12 cellular contexts compared by ENCODE assay signal in the genomic region with DNA sequence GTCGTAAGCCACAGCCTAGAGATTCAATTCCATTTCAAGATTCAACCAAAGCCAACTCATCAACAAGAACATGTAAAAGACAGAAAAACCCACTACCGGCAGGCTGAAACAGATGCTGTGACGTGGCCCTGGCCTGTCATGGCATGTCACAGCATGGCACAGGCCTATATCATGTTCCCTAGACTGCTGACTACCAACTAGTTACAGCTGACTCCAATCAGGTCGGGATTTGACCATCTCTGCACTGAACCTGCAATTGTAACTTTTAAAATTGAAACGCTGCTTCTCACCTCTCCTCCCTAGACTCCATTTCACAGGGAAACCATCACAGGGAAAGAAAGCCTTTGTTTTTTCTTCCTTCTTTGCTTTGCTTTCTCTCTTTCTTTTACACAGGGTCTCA. TPM values are rescaled to one million over a fixed set of nuclear protein-coding genes. Genes with fewer than 3 reads are reported as not detected.
DNase-seq lines count a peak whose midpoint lies in the region; ATAC-seq and TF ChIP-seq lines count a peak whose summit lies in the region.
"Not testable (repeated sequence)": the region's sequence is repeated elsewhere in the genome, so short reads cannot be mapped to it uniquely, and the experiment has no call there.
"Had no signal": no experiment of that assay in that cellular context is flagged by ENCODE, and none has a peak within 500 bp of the region (broad histone marks: within the 10 kb centered on the region; RNA-seq: fewer than 3 reads in every experiment).

No MANE protein-coding gene starts in this region.

- H3K4me1 ChIP-seq in CD4-positive, alpha-beta memory T cell (ENCODE audit: insufficient read depth, low read length): not testable (repeated sequence)
- H3K4me1 ChIP-seq in PC-3 (ENCODE audit: insufficient read depth, low read length): peaks cover 57% of the 10 kb centered on the region
- peaks cover 19% of the 10 kb centered on the region for H3K4me1 ChIP-seq in foreskin keratinocyte

- not testable (repeated sequence) for H3K4me3 ChIP-seq in CD4-positive, alpha-beta memory T cell (ENCODE audit: low read length in 2 of 2); PC-3 (ENCODE audit: low read length)

- not testable (repeated sequence) for H3K36me3 Mint-ChIP-seq in CD4-positive, alpha-beta memory T cell; T-helper 17 cell (ENCODE audit: low read depth); activated naive CD8-positive, alpha-beta T cell treated with anti-CD3 and anti-CD28 coated beads for 36 hours; chondrocyte (ENCODE audit: low read depth)
- peaks cover 0 to 11% (median 2%) of the 10 kb centered on the region in 3 donors for H3K36me3 Mint-ChIP-seq in naive thymus-derived CD8-positive, alpha-beta T cell

- H3K79me2 ChIP-seq in PC-3 (ENCODE audit: low read length): not testable (repeated sequence)

- H3K27ac ChIP-seq in CD4-positive, alpha-beta memory T cell (ENCODE audit: low read depth, low read length): not testable (repeated sequence)
- H3K27ac ChIP-seq in PC-3 (ENCODE audit: low read length) (peak overlapping the region; percentile 99), foreskin keratinocyte (peak overlapping the region; percentile 33)

- H2AFZ ChIP-seq in PC-3 (ENCODE audit: low read length): not testable (repeated sequence)

- H3K4me2 ChIP-seq in PC-3 (ENCODE audit: low read length): not testable (repeated sequence)

- TF ChIP-seq CTCF in PC-3 (conservative IDR thresholded peaks at IDR 0.05; ENCODE audit: low read depth, low read length); chondrocyte (IDR thresholded peaks at IDR 0.05); foreskin keratinocyte (conservative IDR thresholded peaks at IDR 0.05): not testable (repeated sequence)

- peaks cover 0 to 12% of the 10 kb centered on the region in 2 donors for H3K27me3 Mint-ChIP-seq in CD4-positive, alpha-beta memory T cell
- H3K27me3 Mint-ChIP-seq in T-helper 17 cell: peaks cover 18% of the 10 kb centered on the region
- not testable (repeated sequence) for H3K27me3 Mint-ChIP-seq in activated naive CD8-positive, alpha-beta T cell treated with anti-CD3 and anti-CD28 coated beads for 36 hours; chondrocyte (ENCODE audit: low read depth)
- H3K27me3 Mint-ChIP-seq in naive thymus-derived CD8-positive, alpha-beta T cell: peaks cover 0 to 10% (median 0%) of the 10 kb centered on the region in 5 donors

- not testable (repeated sequence) for H3K36me3 ChIP-seq in CD4-positive, alpha-beta memory T cell (ENCODE audit: insufficient read depth, low read length); PC-3 (ENCODE audit: low read depth, low read length)

- peaks cover 0 to 13% (median 6%) of the 10 kb centered on the region in 8 donors for H3K9me3 Mint-ChIP-seq in CD4-positive, alpha-beta memory T cell
- H3K9me3 Mint-ChIP-seq in activated naive CD8-positive, alpha-beta T cell treated with anti-CD3 and anti-CD28 coated beads for 36 hours: peaks cover 11% of the 10 kb centered on the region
- H3K9me3 Mint-ChIP-seq in chondrocyte (ENCODE audit: low read depth): not testable (repeated sequence)
- peaks cover 0 to 29% (median 6%) of the 10 kb centered on the region in 9 donors for H3K9me3 Mint-ChIP-seq in naive thymus-derived CD8-positive, alpha-beta T cell

- not testable (repeated sequence) for H4K20me1 ChIP-seq in PC-3 (ENCODE audit: low read length)

- H3K9ac ChIP-seq in PC-3 (ENCODE audit: low read length): not testable (repeated sequence)

- not testable (repeated sequence) for H3K4me1 Mint-ChIP-seq in CD4-positive, alpha-beta memory T cell; T-helper 17 cell; activated naive CD8-positive, alpha-beta T cell treated with anti-CD3 and anti-CD28 coated beads for 36 hours
- H3K4me1 Mint-ChIP-seq in chondrocyte (ENCODE audit: low read depth): peaks cover 22% of the 10 kb centered on the region
- peaks cover 6 to 18% (median 12%) of the 10 kb centered on the region in 4 donors for H3K4me1 Mint-ChIP-seq in naive thymus-derived CD8-positive, alpha-beta T cell

- not testable (repeated sequence) for H3F3A ChIP-seq in PC-3 (ENCODE audit: low read length, unreplicated experiment)

- intact Hi-C loops in CD4-positive, alpha-beta memory T cell (cut with micrococcal nuclease); PC-3 (cut with micrococcal nuclease): not testable (repeated sequence)

- not testable (repeated sequence) for H3K9me2 ChIP-seq in PC-3 (replicated peaks; ENCODE audit: low read length)

- POLR2A ChIA-PET in CD4-positive, alpha-beta memory T cell (lab: Charles Lee; ENCODE audit: partially characterized antibody); PC-3 (lab: Charles Lee; ENCODE audit: unreplicated experiment): not testable (repeated sequence)
- POLR2A ChIA-PET in naive thymus-derived CD8-positive, alpha-beta T cell (lab: Charles Lee): interaction anchor here (1.1 kb wide), 1 partner anchor 85 kb away, joined by 3 read pairs; no protein-coding TSS in a partner anchor

- H3K9me3 ChIP-seq in CD4-positive, alpha-beta memory T cell (ENCODE audit: control insufficient read depth in 1 of 2, low read length in 2 of 2); PC-3 (ENCODE audit: low read length); T-helper 17 cell (ENCODE audit: control insufficient read depth, low read length, poor library complexity, severe bottlenecking): not testable (repeated sequence)

- not testable (repeated sequence) for ATAC-seq in PC-3, T-helper 17 cell
- peak; percentile 87 for ATAC-seq in foreskin keratinocyte
- ATAC-seq in naive thymus-derived CD8-positive, alpha-beta T cell: peak in 1 of 2 donors; percentile 23

- not testable (repeated sequence) for H3K27me3 ChIP-seq in CD4-positive, alpha-beta memory T cell (ENCODE audit: insufficient read depth, low read length); PC-3 (ENCODE audit: low read length); foreskin keratinocyte

- peak overlapping the region in 3 of 7 donors; percentile 8 to 74 (median 72) for H3K27ac Mint-ChIP-seq in CD4-positive, alpha-beta memory T cell
- H3K27ac Mint-ChIP-seq in T-helper 17 cell: not testable (repeated sequence)
- peak overlapping the region; percentile 47 for H3K27ac Mint-ChIP-seq in activated naive CD8-positive, alpha-beta T cell treated with anti-CD3 and anti-CD28 coated beads for 36 hours
- H3K27ac Mint-ChIP-seq in chondrocyte (ENCODE audit: unreplicated experiment): peak overlapping the region; percentile 41
- H3K27ac Mint-ChIP-seq in naive thymus-derived CD8-positive, alpha-beta T cell: peak overlapping the region in 8 of 10 donors; percentile 75 to 93 (median 90)

- peak overlapping the region in 6 of 8 donors; percentile 8 to 61 (median 48) for H3K4me3 Mint-ChIP-seq in CD4-positive, alpha-beta memory T cell
- H3K4me3 Mint-ChIP-seq in T-helper 17 cell: peak overlapping the region; percentile 56
- peak overlapping the region; percentile 40 for H3K4me3 Mint-ChIP-seq in activated naive CD8-positive, alpha-beta T cell treated with anti-CD3 and anti-CD28 coated beads for 36 hours
- not testable (repeated sequence) for H3K4me3 Mint-ChIP-seq in chondrocyte (ENCODE audit: unreplicated experiment)
- H3K4me3 Mint-ChIP-seq in naive thymus-derived CD8-positive, alpha-beta T cell: peak overlapping the region; percentile 8 to 81 (median 64)

- DNase-seq in CD4-positive, alpha-beta memory T cell; PC-3; T-helper 17 cell; activated naive CD8-positive, alpha-beta T cell treated with anti-CD3 and anti-CD28 coated beads for 36 hours; chondrocyte (ENCODE audit: low spot score); naive thymus-derived CD8-positive, alpha-beta T cell: not testable (repeated sequence)
- DNase-seq in foreskin keratinocyte: peak; percentile 74 to 85

- not testable (repeated sequence) for BruUV-seq in PC-3 (replicated peaks; lab: Mats Ljungman, UMichigan)

- CTCF ChIA-PET in CD4-positive, alpha-beta memory T cell (lab: Charles Lee; ENCODE audit: partially characterized antibody); PC-3 (lab: Charles Lee): not testable (repeated sequence)

RNA-seq across cellular contexts. Expression of gene AKR1B15, which starts 12.7 kb away (rescaled TPM):
- not detected for total RNA-seq in CD4-positive, alpha-beta memory T cell
- not detected for polyA plus RNA-seq in CD4-positive, alpha-beta memory T cell
- total RNA-seq in PC-3 (2014; rRNA removed): 0.29 and 0.40 TPM in 2 replicates
- not detected for total RNA-seq in T-helper 17 cell
- not detected for total RNA-seq in activated naive CD8-positive, alpha-beta T cell treated with anti-CD3 and anti-CD28 coated beads for 36 hours
- not detected in 3 replicates for total RNA-seq in chondrocyte
- not detected in 2 replicates for total RNA-seq in foreskin keratinocyte
- not detected in 2 replicates for polyA plus RNA-seq in foreskin keratinocyte
- total RNA-seq in naive thymus-derived CD8-positive, alpha-beta T cell: not detected
- polyA plus RNA-seq in naive thymus-derived CD8-positive, alpha-beta T cell: not detected
- total RNA-seq: Caco-2; CD4-positive, CD25-positive, alpha-beta regulatory T cell; HFFc6; HT1080 had no signal
- polyA plus RNA-seq: CD4-positive, CD25-positive, alpha-beta regulatory T cell; HepG2 had no signal

RNA-seq across cellular contexts. Expression of gene AKR1B10, which starts 34.2 kb away (rescaled TPM):
- total RNA-seq in CD4-positive, alpha-beta memory T cell: not detected
- not detected for polyA plus RNA-seq in CD4-positive, alpha-beta memory T cell
- total RNA-seq in PC-3 (2014; rRNA removed) (8.3 and 8.8 TPM in 2 replicates), T-helper 17 cell (not detected), chondrocyte (not detected in 3 replicates), foreskin keratinocyte (0.21 and 0.31 TPM in 2 replicates)
- total RNA-seq in activated naive CD8-positive, alpha-beta T cell treated with anti-CD3 and anti-CD28 coated beads for 36 hours: not detected
- 0.21 and 0.49 TPM in 2 replicates for polyA plus RNA-seq in foreskin keratinocyte
- total RNA-seq in naive thymus-derived CD8-positive, alpha-beta T cell: not detected
- polyA plus RNA-seq in naive thymus-derived CD8-positive, alpha-beta T cell: not detected
- total RNA-seq: CD4-positive, CD25-positive, alpha-beta regulatory T cell had no signal
- polyA plus RNA-seq: CD4-positive, CD25-positive, alpha-beta regulatory T cell had no signal
